In genomic region chr19:12621392-12622024, GRCh38 we compare ENCODE assay signal across 7 cellular contexts. TPM values are rescaled to one million over a fixed set of nuclear protein-coding genes. Genes with fewer than 3 reads are reported as not detected.
DNase-seq lines count a peak whose midpoint lies in the region; ATAC-seq and TF ChIP-seq lines count a peak whose summit lies in the region.
"Not testable (repeated sequence)": the region's sequence is repeated elsewhere in the genome, so short reads cannot be mapped to it uniquely, and the experiment has no call there.

No MANE protein-coding gene starts in this region.

- H3K79me2 ChIP-seq in trophoblast cell (ENCODE audit: control insufficient read depth, insufficient read depth, low read length, poor library complexity): not testable (repeated sequence)

- not testable (repeated sequence) for H3K23ac ChIP-seq in trophoblast cell (ENCODE audit: low read length)

- not testable (repeated sequence) for DNase-seq in WERI-Rb-1; endodermal cell; trophoblast cell; stimulated activated naive B cell treated with anti-CD40 and anti-IgM and Interleukin-4, amounts not matched to agents 10 μg/mL and 1 μg/mL and 100 μg/mL, for 72 hours; type B pancreatic cell (ENCODE audit: extremely low spot score, unreplicated experiment)
- peak; percentile 12 for DNase-seq in mesenteric fat pad (ENCODE audit: low spot score)

- H3K4me3 ChIP-seq in HUES48 (ENCODE audit: low read depth, low read length); WERI-Rb-1 (ENCODE audit: low read depth, low read length); trophoblast cell (ENCODE audit: low read depth, low read length): not testable (repeated sequence)
- peak overlapping the region; percentile 72 for H3K4me3 ChIP-seq in endodermal cell (ENCODE audit: low read length)

- not testable (repeated sequence) for H4K12ac ChIP-seq in trophoblast cell (ENCODE audit: low read depth, low read length)

- not testable (repeated sequence) for H2AK5ac ChIP-seq in trophoblast cell (ENCODE audit: low read length)

- not testable (repeated sequence) for H2BK12ac ChIP-seq in trophoblast cell (ENCODE audit: low read length)

- not testable (repeated sequence) for H3K4me1 ChIP-seq in HUES48 (ENCODE audit: control insufficient read depth, insufficient read depth, low read length); endodermal cell (ENCODE audit: control insufficient read depth, insufficient read depth, low read length); trophoblast cell (ENCODE audit: control insufficient read depth in 1 of 2, insufficient read depth in 2 of 2, low read length in 2 of 2)

- H3K36me3 ChIP-seq in HUES48 (ENCODE audit: control insufficient read depth, insufficient read depth, low read length) (peaks cover 33% of the 10 kb centered on the region), WERI-Rb-1 (peaks cover 31% of the 10 kb centered on the region), endodermal cell (ENCODE audit: control insufficient read depth, insufficient read depth, low read length) (peaks cover 64% of the 10 kb centered on the region), trophoblast cell (ENCODE audit: control insufficient read depth in 1 of 2, insufficient read depth in 2 of 2, low read length in 2 of 2) (peaks cover 34 to 37% of the 10 kb centered on the region in 2 experiments)

- not testable (repeated sequence) for H2BK120ac ChIP-seq in trophoblast cell (ENCODE audit: insufficient read depth, low read length, poor library complexity)

- H3K9me3 Mint-ChIP-seq in endodermal cell: peaks cover 73% of the 10 kb centered on the region
- H3K9me3 Mint-ChIP-seq in stimulated activated naive B cell treated with anti-CD40 and anti-IgM and Interleukin-4, amounts not matched to agents 10 μg/mL and 1 μg/mL and 100 μg/mL, for 72 hours; type B pancreatic cell: not testable (repeated sequence)

- not testable (repeated sequence) for H3K27me3 ChIP-seq in HUES48 (ENCODE audit: control insufficient read depth, insufficient read depth, low read length); WERI-Rb-1 (ENCODE audit: insufficient read depth, low read depth, severe bottlenecking); endodermal cell (ENCODE audit: control insufficient read depth, insufficient read depth, low read length, poor library complexity, severe bottlenecking); trophoblast cell (ENCODE audit: insufficient read depth, low read length)

- not testable (repeated sequence) for H3K9me3 ChIP-seq in HUES48 (ENCODE audit: control insufficient read depth, insufficient read depth, low read length); WERI-Rb-1 (ENCODE audit: severe bottlenecking); trophoblast cell (ENCODE audit: insufficient read depth, low read depth, low read length)
- H3K9me3 ChIP-seq in endodermal cell (ENCODE audit: control insufficient read depth, low read length): peaks cover 56% of the 10 kb centered on the region

- H3K18ac ChIP-seq in trophoblast cell (ENCODE audit: low read length): not testable (repeated sequence)

- peak overlapping the region; percentile 36 for H3K4ac ChIP-seq in trophoblast cell (ENCODE audit: low read depth, low read length)

- not testable (repeated sequence) for H4K8ac ChIP-seq in trophoblast cell (ENCODE audit: low read depth, low read length)

- not testable (repeated sequence) for H3K27me3 Mint-ChIP-seq in endodermal cell (ENCODE audit: insufficient read depth); stimulated activated naive B cell treated with anti-CD40 and anti-IgM and Interleukin-4, amounts not matched to agents 10 μg/mL and 1 μg/mL and 100 μg/mL, for 72 hours; type B pancreatic cell

- H3K79me1 ChIP-seq in trophoblast cell (ENCODE audit: low read length): not testable (repeated sequence)

- not testable (repeated sequence) for H2AFZ ChIP-seq in trophoblast cell (ENCODE audit: insufficient read depth, low read length, poor library complexity)

- 51 to 96% methylated on average over 6 to 19 of the region's 24 CpGs for WGBS in endodermal cell (ENCODE audit: insufficient coverage in 1 of 2, insufficient read length in 1 of 2), 2 experiments
- WGBS in trophoblast cell (ENCODE audit: extremely low coverage, insufficient coverage, insufficient read length): no CpG with 5 or more reads among the region's 24 CpGs

- H3K14ac ChIP-seq in trophoblast cell (ENCODE audit: low read length): not testable (repeated sequence)

- H3K27ac Mint-ChIP-seq in endodermal cell; stimulated activated naive B cell treated with anti-CD40 and anti-IgM and Interleukin-4, amounts not matched to agents 10 μg/mL and 1 μg/mL and 100 μg/mL, for 72 hours; type B pancreatic cell: not testable (repeated sequence)

- H3K4me2 ChIP-seq in trophoblast cell (ENCODE audit: low read length): not testable (repeated sequence)

- H3K4me1 Mint-ChIP-seq in endodermal cell; type B pancreatic cell (ENCODE audit: unreplicated experiment): not testable (repeated sequence)
- H3K4me1 Mint-ChIP-seq in stimulated activated naive B cell treated with anti-CD40 and anti-IgM and Interleukin-4, amounts not matched to agents 10 μg/mL and 1 μg/mL and 100 μg/mL, for 72 hours: peaks cover 8 to 30% of the 10 kb centered on the region in 2 donors

- not testable (repeated sequence) for H4K91ac ChIP-seq in trophoblast cell (ENCODE audit: low read depth, low read length)

- not testable (repeated sequence) for ATAC-seq in stimulated activated naive B cell treated with anti-CD40 and anti-IgM and Interleukin-4, amounts not matched to agents 10 μg/mL and 1 μg/mL and 100 μg/mL, for 72 hours (replicated peaks)

- not testable (repeated sequence) for H3K4me3 Mint-ChIP-seq in endodermal cell
- peak overlapping the region; percentile 21 to 37 for H3K4me3 Mint-ChIP-seq in stimulated activated naive B cell treated with anti-CD40 and anti-IgM and Interleukin-4, amounts not matched to agents 10 μg/mL and 1 μg/mL and 100 μg/mL, for 72 hours
- peak overlapping the region; percentile 57 for H3K4me3 Mint-ChIP-seq in type B pancreatic cell

- TF ChIP-seq CTCF in WERI-Rb-1 (IDR thresholded peaks at IDR 0.05; ENCODE audit: low read depth, low read length); endodermal cell (conservative IDR thresholded peaks at IDR 0.05); type B pancreatic cell (conservative IDR thresholded peaks at IDR 0.05): not testable (repeated sequence)

- H3K9ac ChIP-seq in HUES48 (ENCODE audit: low read depth, low read length); trophoblast cell (ENCODE audit: low read length): not testable (repeated sequence)
- peak overlapping the region; percentile 26 for H3K9ac ChIP-seq in endodermal cell (ENCODE audit: extremely low read depth, low read length, poor library complexity, severe bottlenecking)

- H3K27ac ChIP-seq in HUES48 (ENCODE audit: low read depth, low read length): peak overlapping the region; percentile 32
- H3K27ac ChIP-seq in WERI-Rb-1: peak overlapping the region; percentile 83
- not testable (repeated sequence) for H3K27ac ChIP-seq in endodermal cell (ENCODE audit: low read depth, low read length); trophoblast cell (ENCODE audit: low read depth, low read length)

- not testable (repeated sequence) for H2BK5ac ChIP-seq in trophoblast cell (ENCODE audit: low read depth, low read length, poor library complexity)

- H3K36me3 Mint-ChIP-seq in endodermal cell (ENCODE audit: low read depth) (peaks cover 71% of the 10 kb centered on the region), type B pancreatic cell (peaks cover 24% of the 10 kb centered on the region)
- H3K36me3 Mint-ChIP-seq in stimulated activated naive B cell treated with anti-CD40 and anti-IgM and Interleukin-4, amounts not matched to agents 10 μg/mL and 1 μg/mL and 100 μg/mL, for 72 hours: peaks cover 14 to 30% of the 10 kb centered on the region in 2 donors

RNA-seq across cellular contexts. Expression of gene ZNF791, which starts 10.8 kb away (rescaled TPM):
- total RNA-seq in endodermal cell (10 to 100 TPM; 23.2 to 32.1 TPM), mesenteric fat pad (24.1 TPM), type B pancreatic cell (ENCODE audit: low replicate concordance) (21.1 and 27.4 TPM in 2 replicates)
- polyA plus RNA-seq in endodermal cell (2013, experiment 1 of 2): 14.2 TPM
- 16.7 TPM for polyA plus RNA-seq in endodermal cell (2013, experiment 2 of 2)
- polyA plus RNA-seq in trophoblast cell (2013): 20.6 and 22.2 TPM in 2 replicates

RNA-seq across cellular contexts. Expression of gene ZNF490, which starts 10.9 kb away (rescaled TPM):
- total RNA-seq in endodermal cell (10 to 100 TPM; 10.6 to 11.2 TPM), mesenteric fat pad (4.6 TPM), type B pancreatic cell (ENCODE audit: low replicate concordance) (11.2 and 11.4 TPM in 2 replicates)
- 2.3 TPM for polyA plus RNA-seq in endodermal cell (2013, experiment 1 of 2)
- polyA plus RNA-seq in endodermal cell (2013, experiment 2 of 2): 2.9 TPM
- polyA plus RNA-seq in trophoblast cell (2013): 3.3 and 3.8 TPM in 2 replicates

RNA-seq across cellular contexts. Expression of gene MAN2B1, which starts 45.0 kb away (rescaled TPM):
- total RNA-seq in endodermal cell (100 to 1,000 TPM; 101 to 113 TPM), mesenteric fat pad (106 TPM), type B pancreatic cell (ENCODE audit: low replicate concordance) (90.6 and 95.4 TPM in 2 replicates)
- polyA plus RNA-seq in endodermal cell (2013, experiment 1 of 2): 59.4 TPM
- polyA plus RNA-seq in endodermal cell (2013, experiment 2 of 2): 50.9 TPM
- polyA plus RNA-seq in trophoblast cell (2013): 68.1 and 68.3 TPM in 2 replicates

RNA-seq across cellular contexts. Expression of gene WDR83, which starts 45.1 kb away (rescaled TPM):
- total RNA-seq in endodermal cell: 10 to 100 TPM; 18.8 to 26.2 TPM
- 12.9 TPM for polyA plus RNA-seq in endodermal cell (2013, experiment 1 of 2)
- polyA plus RNA-seq in endodermal cell (2013, experiment 2 of 2): 16.6 TPM
- total RNA-seq in mesenteric fat pad: 7.2 TPM
- polyA plus RNA-seq in trophoblast cell (2013): 6.7 and 7.5 TPM in 2 replicates
- total RNA-seq in type B pancreatic cell (ENCODE audit: low replicate concordance): 9.8 and 14.6 TPM in 2 replicates
